17 cellular contexts compared by ENCODE assay signal in genomic region chr1:228161866-228162265, GRCh38. TPM values are rescaled to one million over a fixed set of nuclear protein-coding genes. Genes with fewer than 3 reads are reported as not detected.
DNase-seq lines count a peak whose midpoint lies in the region; ATAC-seq, FAIRE-seq and TF ChIP-seq lines count a peak whose summit lies in the region.
"Had no signal": no experiment of that assay in that cellular context is flagged by ENCODE, and none has a peak within 500 bp of the region (broad histone marks: within the 10 kb centered on the region; RNA-seq: fewer than 3 reads in every experiment).

No MANE protein-coding gene starts in this region.

- FAIRE-seq in keratinocyte (lab: Jason Lieb, UNC) = peak; percentile 13

- no peak for ATAC-seq in activated CD8-positive, alpha-beta T cell treated with anti-CD3 and anti-CD28 coated beads for 36 hours
- ATAC-seq: activated CD4-positive, CD25-positive, alpha-beta regulatory T cell treated with anti-CD3 and anti-CD28 coated beads, Interleukin-2, amount 50 U/mL, for 24 hours; effector memory CD8-positive, alpha-beta T cell; stimulated activated naive CD8-positive, alpha-beta T cell treated with anti-CD3 and anti-CD28 coated beads, Interleukin-15, amount 100 ng/mL, for 72 hours had no signal

- peak; percentile 19 for DNase-seq in DMS 273 (lab: John Stamatoyannopoulos, UW; ENCODE audit: unreplicated experiment)
- no peak for DNase-seq in DMS 273 treated with DMSO at 0.1 percent for 48 hours (lab: John Stamatoyannopoulos, UW)
- no peak for DNase-seq in activated CD8-positive, alpha-beta T cell treated with anti-CD3 and anti-CD28 coated beads for 36 hours
- no peak for DNase-seq in keratinocyte (ENCODE audit: low read depth, low spot score)
- no peak for DNase-seq in stomach
- no peak for DNase-seq in effector CD4-positive, alpha-beta T cell
- no peak for DNase-seq in HAP-1 (ENCODE audit: low spot score in 2 of 2)
- DNase-seq in activated CD4-positive, CD25-positive, alpha-beta regulatory T cell (lab: John Stamatoyannopoulos, UW) = no peak
- DNase-seq: effector memory CD8-positive, alpha-beta T cell; kidney glomerular epithelial cell; MM.1S; NCI-H2171 treated with DMSO at 0.1 percent for 48 hours; nephron progenitor cell; OCI-M1; stimulated activated naive CD8-positive, alpha-beta T cell treated with anti-CD3 and anti-CD28 coated beads, Interleukin-15, amount 100 ng/mL, for 72 hours had no signal

- H3K27me3 ChIP-seq in keratinocyte (ENCODE audit: control insufficient read depth, extremely low read depth, insufficient read depth, low read length) (no peaks in the 10 kb centered on the region), stomach (peaks cover 0 to 20% (median 10%) of the 10 kb centered on the region in 3 donors), HAP-1 (ENCODE audit: low read depth) (no peaks in the 10 kb centered on the region)

- POLR2A ChIA-PET in activated CD8-positive, alpha-beta T cell treated with anti-CD3 and anti-CD28 coated beads for 36 hours (lab: Charles Lee) = interaction anchor here (1.2 to 6.6 kb wide), 2 partner anchors 10 to 21 kb away, joined by 4 to 59 read pairs; partner anchors contain the start of gene GUK1

- 69 to 83% (median 79%) methylated on average over 9 of the region's 9 CpGs for WGBS in stomach, 5 donors

- no peak for TF ChIP-seq EP300 in stomach (IDR thresholded peaks at IDR 0.05)

- in situ Hi-C loops in HAP-1 (cut with MboI; ENCODE audit: low sequenced_read_pairs) = no loop called here

- H4K20me1 ChIP-seq in keratinocyte (ENCODE audit: control insufficient read depth, extremely low read depth, insufficient read depth, low read length) = no peaks in the 10 kb centered on the region

- H3K9ac ChIP-seq in keratinocyte (ENCODE audit: control insufficient read depth, extremely low read depth, insufficient read depth, low read length) = peak overlapping the region; percentile 87

- H3K4me1 ChIP-seq in keratinocyte (ENCODE audit: control insufficient read depth, extremely low read depth, insufficient read depth, low read length) (peaks cover 48% of the 10 kb centered on the region), stomach (peaks cover 23 to 45% (median 38%) of the 10 kb centered on the region in 4 donors), HAP-1 (peaks cover 10% of the 10 kb centered on the region)

- no peak for TF ChIP-seq POLR2A in stomach (IDR thresholded peaks at IDR 0.05)

- H3K9me1 ChIP-seq in keratinocyte (ENCODE audit: control insufficient read depth, extremely low read depth, insufficient read depth, low read length) = no peaks in the 10 kb centered on the region

- no peak overlapping the region for H2AFZ ChIP-seq in keratinocyte (ENCODE audit: control insufficient read depth, low read length)

- no peaks in the 10 kb centered on the region for H3K9me3 ChIP-seq in keratinocyte (ENCODE audit: control insufficient read depth, low read depth, low read length)
- no peaks in the 10 kb centered on the region for H3K9me3 ChIP-seq in stomach
- no peaks in the 10 kb centered on the region for H3K9me3 ChIP-seq in HAP-1

- peak overlapping the region; percentile 85 for H3K4me2 ChIP-seq in keratinocyte (ENCODE audit: control insufficient read depth, extremely low read depth, insufficient read depth, low read depth, low read length)

- peaks cover 5% of the 10 kb centered on the region for H3K36me3 Mint-ChIP-seq in activated CD8-positive, alpha-beta T cell treated with anti-CD3 and anti-CD28 coated beads for 36 hours (ENCODE audit: low read depth)

- no peaks in the 10 kb centered on the region for H3K27me3 Mint-ChIP-seq in activated CD8-positive, alpha-beta T cell treated with anti-CD3 and anti-CD28 coated beads for 36 hours
- H3K27me3 Mint-ChIP-seq: effector memory CD8-positive, alpha-beta T cell; stimulated activated naive CD8-positive, alpha-beta T cell treated with anti-CD3 and anti-CD28 coated beads, Interleukin-15, amount 100 ng/mL, for 72 hours had no signal

- H3K27ac Mint-ChIP-seq in activated CD8-positive, alpha-beta T cell treated with anti-CD3 and anti-CD28 coated beads for 36 hours = peak overlapping the region; percentile 93
- H3K27ac Mint-ChIP-seq: nephron progenitor cell had no signal

- intact Hi-C loops in activated CD8-positive, alpha-beta T cell treated with anti-CD3 and anti-CD28 coated beads for 36 hours (cut with micrococcal nuclease) = no loop called here
- intact Hi-C loops in stomach (cut with DNase I; ENCODE audit: low total_unique reads) = no loop called here

- dilution Hi-C loops in keratinocyte (cut with MboI; ENCODE audit: extremely low pct_ligation_motif_present, low sequenced_read_pairs) = no loop called here

- no peak overlapping the region for H3K4me3 ChIP-seq in keratinocyte (ENCODE audit: control insufficient read depth in 2 of 3, extremely low read depth in 1 of 3, insufficient read depth in 2 of 3, low read depth in 1 of 3, low read length in 3 of 3)
- no peak overlapping the region for H3K4me3 ChIP-seq in stomach
- H3K4me3 ChIP-seq in HAP-1 = no peak overlapping the region

- TF ChIP-seq CTCF in activated CD8-positive, alpha-beta T cell treated with anti-CD3 and anti-CD28 coated beads for 36 hours (IDR thresholded peaks at IDR 0.05) = no peak
- TF ChIP-seq CTCF in keratinocyte (optimal IDR thresholded peaks at IDR 0.05 in 1 of 3, IDR thresholded peaks at IDR 0.05 in 1 of 3, conservative IDR thresholded peaks at IDR 0.05 in 1 of 3; ENCODE audit: extremely low read depth in 1 of 3, insufficient read depth in 2 of 3, low read length in 3 of 3) (no peak), stomach (IDR thresholded peaks at IDR 0.05) (no peak)

- H3K4me1 Mint-ChIP-seq in activated CD8-positive, alpha-beta T cell treated with anti-CD3 and anti-CD28 coated beads for 36 hours (ENCODE audit: low read depth) = peaks cover 36% of the 10 kb centered on the region

- H3K9me3 Mint-ChIP-seq in activated CD8-positive, alpha-beta T cell treated with anti-CD3 and anti-CD28 coated beads for 36 hours = no peaks in the 10 kb centered on the region
- H3K9me3 Mint-ChIP-seq: effector memory CD8-positive, alpha-beta T cell; nephron progenitor cell; stimulated activated naive CD8-positive, alpha-beta T cell treated with anti-CD3 and anti-CD28 coated beads, Interleukin-15, amount 100 ng/mL, for 72 hours had no signal

- H3K27ac ChIP-seq in keratinocyte (ENCODE audit: control insufficient read depth, insufficient read depth, low read length) = peak overlapping the region; percentile 93
- peak overlapping the region in 4 of 5 donors; percentile 52 to 100 (median 84) for H3K27ac ChIP-seq in stomach
- H3K27ac ChIP-seq: 22Rv1 had no signal

- CTCF ChIA-PET in activated CD8-positive, alpha-beta T cell treated with anti-CD3 and anti-CD28 coated beads for 36 hours (lab: Charles Lee) = interaction anchor here (1.3 to 1.7 kb wide), 2 partner anchors 26 to 162 kb away, joined by 3 to 4 read pairs; no protein-coding TSS in a partner anchor

- H3K4me3 Mint-ChIP-seq in activated CD8-positive, alpha-beta T cell treated with anti-CD3 and anti-CD28 coated beads for 36 hours = no peak overlapping the region
- H3K4me3 Mint-ChIP-seq: effector memory CD8-positive, alpha-beta T cell; nephron progenitor cell had no signal

- H3K36me3 ChIP-seq in keratinocyte (ENCODE audit: control insufficient read depth in 2 of 2, extremely low read depth in 1 of 2, insufficient read depth in 2 of 2, low read length in 2 of 2) (no peaks in the 10 kb centered on the region), stomach (no peaks in the 10 kb centered on the region), HAP-1 (replicated peaks) (no peaks in the 10 kb centered on the region)

- H3K79me2 ChIP-seq in keratinocyte (ENCODE audit: control insufficient read depth, insufficient read depth, low read length) = peaks cover 7% of the 10 kb centered on the region

RNA-seq across cellular contexts. Expression of gene IBA57, which starts 3.7 kb away (rescaled TPM):
- total RNA-seq in activated CD8-positive, alpha-beta T cell treated with anti-CD3 and anti-CD28 coated beads for 36 hours = 10 to 100 TPM in 1 of 2 experiments, 1 to 10 TPM in 1; 9.7 to 10.8 TPM
- polyA plus RNA-seq in keratinocyte (1.5 to 3.4 TPM (median 2.8 TPM) in 3 replicates), stomach (1 to 10 TPM; 1.4 to 5.3 (median 3.7) TPM)
- polyA plus RNA-seq in keratinocyte (2011; ENCODE audit: low read depth) = 0.85 TPM
- 1.3 and 2.7 TPM in 2 replicates for polyA plus RNA-seq in keratinocyte (2011; cell fraction: cytosol; rRNA removed)
- 3.7 and 5.4 TPM in 2 replicates for polyA plus RNA-seq in keratinocyte (2011; cell fraction: nucleus; rRNA removed)
- polyA plus RNA-seq in keratinocyte (2012; ENCODE audit: low replicate concordance) = 1.3 and 3.6 TPM in 2 replicates
- 1.6 to 3.0 TPM (median 1.9 TPM) in 3 replicates for polyA minus RNA-seq in keratinocyte
- polyA minus RNA-seq in keratinocyte (2011; cell fraction: cytosol; rRNA and poly(A)+ RNA removed) = 1.9 TPM
- polyA minus RNA-seq in keratinocyte (2011; cell fraction: nucleus; rRNA and poly(A)+ RNA removed) = 3.6 and 3.9 TPM in 2 replicates
- total RNA-seq in stomach = 1 to 10 TPM; 1.2 to 6.1 (median 5.0) TPM

RNA-seq across cellular contexts. Expression of gene GJC2, which starts 12.1 kb away (rescaled TPM):
- total RNA-seq in activated CD8-positive, alpha-beta T cell treated with anti-CD3 and anti-CD28 coated beads for 36 hours = 1 to 10 TPM; 3.4 to 3.5 TPM
- 0.37 to 0.63 TPM (median 0.58 TPM) in 3 replicates for polyA plus RNA-seq in keratinocyte
- polyA plus RNA-seq in keratinocyte (2011; ENCODE audit: low read depth) = 0.39 TPM
- 0.17 and 0.52 TPM in 2 replicates for polyA plus RNA-seq in keratinocyte (2011; cell fraction: cytosol; rRNA removed)
- 0.56 and 0.79 TPM in 2 replicates for polyA plus RNA-seq in keratinocyte (2011; cell fraction: nucleus; rRNA removed)
- 0.73 and 0.81 TPM in 2 replicates for polyA plus RNA-seq in keratinocyte (2012; ENCODE audit: low replicate concordance)
- polyA minus RNA-seq in keratinocyte = 0.33 to 0.52 TPM (median 0.51 TPM) in 3 replicates
- polyA minus RNA-seq in keratinocyte (2011; cell fraction: cytosol; rRNA and poly(A)+ RNA removed) = 2.9 TPM
- polyA minus RNA-seq in keratinocyte (2011; cell fraction: nucleus; rRNA and poly(A)+ RNA removed) = 0.31 and 1.1 TPM in 2 replicates
- total RNA-seq in stomach = 10 to 100 TPM in 1 of 5 donors, 1 to 10 TPM in 2, not detected in 2; 1.3 to 26.6 (median 1.7) TPM
- 1 to 10 TPM in 1 of 3 donors, under 1 TPM in 2; 0.46 to 1.8 (median 0.87) TPM for polyA plus RNA-seq in stomach

RNA-seq across cellular contexts. Expression of gene GUK1, which starts 21.8 kb away (rescaled TPM):
- 100 to 1,000 TPM; 375 to 376 TPM for total RNA-seq in activated CD8-positive, alpha-beta T cell treated with anti-CD3 and anti-CD28 coated beads for 36 hours
- polyA plus RNA-seq in keratinocyte (412 to 877 TPM (median 450 TPM) in 3 replicates), stomach (100 to 1,000 TPM; 457 to 613 (median 592) TPM)
- 259 TPM for polyA plus RNA-seq in keratinocyte (2011; ENCODE audit: low read depth)
- 279 and 743 TPM in 2 replicates for polyA plus RNA-seq in keratinocyte (2011; cell fraction: cytosol; rRNA removed)
- 254 and 303 TPM in 2 replicates for polyA plus RNA-seq in keratinocyte (2011; cell fraction: nucleus; rRNA removed)
- 421 and 447 TPM in 2 replicates for polyA plus RNA-seq in keratinocyte (2012; ENCODE audit: low replicate concordance)
- polyA minus RNA-seq in keratinocyte = 198 to 329 TPM (median 216 TPM) in 3 replicates
- 557 TPM for polyA minus RNA-seq in keratinocyte (2011; cell fraction: cytosol; rRNA and poly(A)+ RNA removed)
- polyA minus RNA-seq in keratinocyte (2011; cell fraction: nucleus; rRNA and poly(A)+ RNA removed) = 106 and 141 TPM in 2 replicates
- total RNA-seq in stomach = 100 to 1,000 TPM; 179 to 326 (median 230) TPM

RNA-seq across cellular contexts. Expression of gene OBSCN, which starts 46.0 kb away (rescaled TPM):
- 10 to 100 TPM; 21.6 to 23.7 TPM for total RNA-seq in activated CD8-positive, alpha-beta T cell treated with anti-CD3 and anti-CD28 coated beads for 36 hours
- polyA plus RNA-seq in keratinocyte (1.6 to 3.5 TPM (median 1.8 TPM) in 3 replicates), stomach (10 to 100 TPM in 1 of 3 donors, 1 to 10 TPM in 2; 7.2 to 19.7 (median 7.7) TPM)
- 2.6 TPM for polyA plus RNA-seq in keratinocyte (2011; ENCODE audit: low read depth)
- polyA plus RNA-seq in keratinocyte (2011; cell fraction: cytosol; rRNA removed) = 0.74 and 1.5 TPM in 2 replicates
- 15.7 and 26.8 TPM in 2 replicates for polyA plus RNA-seq in keratinocyte (2011; cell fraction: nucleus; rRNA removed)
- polyA plus RNA-seq in keratinocyte (2012; ENCODE audit: low replicate concordance) = 2.4 and 3.8 TPM in 2 replicates
- 6.1 to 8.1 TPM (median 7.0 TPM) in 3 replicates for polyA minus RNA-seq in keratinocyte
- polyA minus RNA-seq in keratinocyte (2011; cell fraction: cytosol; rRNA and poly(A)+ RNA removed) = 2.7 TPM
- 17.4 and 31.7 TPM in 2 replicates for polyA minus RNA-seq in keratinocyte (2011; cell fraction: nucleus; rRNA and poly(A)+ RNA removed)
- 100 to 1,000 TPM in 1 of 5 donors, 10 to 100 TPM in 4; 24.6 to 111 (median 39.1) TPM for total RNA-seq in stomach

RNA-seq across cellular contexts. Expression of gene MRPL55, which starts 52.8 kb away (rescaled TPM):
- total RNA-seq in activated CD8-positive, alpha-beta T cell treated with anti-CD3 and anti-CD28 coated beads for 36 hours = 10 to 100 TPM; 67.8 to 68.3 TPM
- polyA plus RNA-seq in keratinocyte (28.4 to 53.7 TPM (median 49.3 TPM) in 3 replicates), stomach (100 to 1,000 TPM; 136 to 158 (median 156) TPM)
- polyA plus RNA-seq in keratinocyte (2011; ENCODE audit: low read depth) = 23.9 TPM
- 22.0 and 52.1 TPM in 2 replicates for polyA plus RNA-seq in keratinocyte (2011; cell fraction: cytosol; rRNA removed)
- 47.4 and 62.3 TPM in 2 replicates for polyA plus RNA-seq in keratinocyte (2011; cell fraction: nucleus; rRNA removed)
- polyA plus RNA-seq in keratinocyte (2012; ENCODE audit: low replicate concordance) = 34.4 and 51.8 TPM in 2 replicates
- 19.2 to 36.3 TPM (median 26.1 TPM) in 3 replicates for polyA minus RNA-seq in keratinocyte
- 48.9 TPM for polyA minus RNA-seq in keratinocyte (2011; cell fraction: cytosol; rRNA and poly(A)+ RNA removed)
- 9.9 and 18.3 TPM in 2 replicates for polyA minus RNA-seq in keratinocyte (2011; cell fraction: nucleus; rRNA and poly(A)+ RNA removed)
- 100 to 1,000 TPM in 1 of 5 donors, 10 to 100 TPM in 4; 18.7 to 101 (median 77.4) TPM for total RNA-seq in stomach
